ENCODE assay signal across 8 cellular contexts in the genomic region with DNA sequence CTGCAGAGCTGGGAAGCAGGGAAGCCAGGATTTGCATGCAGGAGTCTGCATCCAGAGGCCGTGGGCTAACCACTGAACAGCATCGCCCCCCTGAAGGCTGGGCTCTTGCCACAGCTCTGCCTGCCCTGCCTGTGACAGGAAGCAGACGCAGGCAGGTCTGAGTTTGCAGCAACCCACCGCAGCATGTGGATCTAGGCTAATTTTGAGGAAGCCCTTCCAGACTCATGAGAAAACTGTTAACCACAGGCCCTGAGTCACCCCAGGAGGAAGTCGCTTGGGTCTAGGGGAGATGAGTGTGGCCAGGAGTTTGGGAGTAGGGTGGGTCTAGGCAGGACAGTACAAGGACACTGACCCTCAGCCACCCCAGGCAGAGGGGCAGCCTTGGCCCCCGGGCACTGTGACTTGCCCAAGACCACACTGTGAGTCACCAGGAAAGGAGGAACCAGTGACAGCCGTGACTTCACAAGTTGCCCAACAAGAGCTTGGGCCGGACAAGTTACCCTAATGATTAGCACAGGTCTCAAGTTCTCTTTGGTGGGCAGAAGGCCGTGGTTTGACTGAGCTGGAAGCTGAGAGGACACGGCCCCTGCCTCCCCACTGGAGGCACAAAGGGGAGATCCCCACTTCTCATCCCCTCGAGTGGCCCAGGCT. TPM values are rescaled to one million over a fixed set of nuclear protein-coding genes. Genes with fewer than 3 reads are reported as not detected.
DNase-seq lines count a peak whose midpoint lies in the region; ATAC-seq, FAIRE-seq and TF ChIP-seq lines count a peak whose summit lies in the region.

No MANE protein-coding gene starts in this region.

- H2AFZ ChIP-seq in HCT116 (ENCODE audit: low read depth, low read length, poor library complexity, severe bottlenecking) = no peak overlapping the region
- H2AFZ ChIP-seq in GM12878 (ENCODE audit: control insufficient read depth, low read depth, low read length) = no peak overlapping the region

- SMC1A ChIA-PET in GM12878 (lab: Charles Lee; ENCODE audit: uncharacterized antibody, unreplicated experiment) = interaction anchor here (0.9 to 24.8 kb wide), 5 partner anchors 9 to 28 kb away, joined by 3 to 556 read pairs (median 248); a partner anchor contains a TSS

- RAD21 ChIA-PET in HCT116 (lab: Charles Lee; ENCODE audit: low non-redundant PET in 1 of 2, low total read pairs in 2 of 2, uncharacterized antibody in 2 of 2, unreplicated experiment in 2 of 2) = no interaction called here
- RAD21 ChIA-PET in GM12878 (lab: Charles Lee; ENCODE audit: unreplicated experiment) = interaction anchor here (6.2 to 17.1 kb wide), 4 partner anchors 9 to 36 kb away, joined by 54 to 462 read pairs (median 204); no protein-coding TSS in a partner anchor

- no peak for FAIRE-seq in GM12878 (lab: Jason Lieb, UNC)

- H3K9ac ChIP-seq in HCT116 (ENCODE audit: low read length) = no peak overlapping the region
- H3K9ac ChIP-seq in GM12878 (ENCODE audit: control insufficient read depth, insufficient read depth, low read length) = peak overlapping the region; percentile 97

- H3K36me3 Mint-ChIP-seq in T-helper 17 cell (ENCODE audit: low read depth) = peaks cover 13% of the 10 kb centered on the region

- peak overlapping the region; percentile 100 for H3K27ac Mint-ChIP-seq in T-helper 17 cell

- no peak overlapping the region for H3K27ac ChIP-seq in HCT116 (ENCODE audit: low read depth, low read length)
- H3K27ac ChIP-seq in GM12878 (ENCODE audit: control insufficient read depth, insufficient read depth) = peak overlapping the region; percentile 93
- peak overlapping the region; percentile 69 for H3K27ac ChIP-seq in layer of hippocampus (ENCODE audit: low read depth, low read length)

- TF ChIP-seq EP300 in GM12878 (IDR thresholded peaks at IDR 0.05; ENCODE audit: borderline replicate concordance in 1 of 2, control insufficient read depth in 1 of 2, low read depth in 2 of 2, low read length in 2 of 2) = peak in 1 of 2 experiments; percentile 59; a peak in 1 of 4 replicates

- intact Hi-C loops in HCT116 (cut with micrococcal nuclease) = no loop called here
- intact Hi-C loops in GM12878 (cut with micrococcal nuclease; ENCODE audit: unreplicated experiment) = no loop called here

- no peaks in the 10 kb centered on the region for H3K79me2 ChIP-seq in HCT116 (ENCODE audit: insufficient read depth, low read length)
- H3K79me2 ChIP-seq in GM12878 (ENCODE audit: control insufficient read depth, insufficient read depth, low read length) = peaks cover 95% of the 10 kb centered on the region

- TF ChIP-seq CTCF in HCT116 (IDR thresholded peaks at IDR 0.05 in 2 of 3, conservative IDR thresholded peaks at IDR 0.05 in 1 of 3; ENCODE audit: borderline replicate concordance in 1 of 3, insufficient read depth in 1 of 3, low read depth in 2 of 3, low read length in 2 of 3) = no peak
- no peak for TF ChIP-seq CTCF in GM12878 (IDR thresholded peaks at IDR 0.05 in 2 of 3, conservative IDR thresholded peaks at IDR 0.05 in 1 of 3; ENCODE audit: control insufficient read depth in 2 of 3, extremely low read depth in 1 of 3, insufficient read depth in 1 of 3, low read depth in 3 of 3, low read length in 3 of 3)

- H3K36me3 ChIP-seq in HCT116 (ENCODE audit: control insufficient read depth in 1 of 2, insufficient read depth in 2 of 2, low read length in 2 of 2) (no peaks in the 10 kb centered on the region), GM12878 (ENCODE audit: control insufficient read depth in 2 of 2, insufficient read depth in 2 of 2, low read length in 1 of 2) (peaks cover 1 to 6% of the 10 kb centered on the region in 2 experiments; a peak in 3 of 4 replicates)

- DNase-seq in HCT116 (ENCODE audit: low read depth, low spot score) = no peak
- peak; percentile 46 to 65 (median 47) for DNase-seq in T-helper 17 cell
- no peak for DNase-seq in GM12878 (ENCODE audit: low read depth, low spot score)
- DNase-seq in stimulated activated CD8-positive, alpha-beta memory T cell treated with anti-CD3 and anti-CD28 coated beads, Interleukin-12 subunit alpha, Interleukin-12 subunit beta, amount 100 ng/mL, for 4 hours (ENCODE audit: low read depth) = peak; percentile 55
- no peak for DNase-seq in NCI-H82 (lab: John Stamatoyannopoulos, UW)
- DNase-seq in cortex of kidney (lab: John Stamatoyannopoulos, UW) = no peak

- ATAC-seq in HCT116 (0 out of 2 replicates have a peak, but pooled peaks have one; percentile 20), T-helper 17 cell (peak; percentile 66), GM12878 (peak; percentile 16), GM18861 (IDR thresholded peaks at IDR 0.05; ENCODE audit: unreplicated experiment) (no peak)

- no TSS peak for BruUV-seq in HCT116 (replicated peaks; lab: Mats Ljungman, UMichigan)
- no TSS peak for BruUV-seq in GM12878 (replicated peaks; lab: Mats Ljungman, UMichigan)

- H3K4me3 ChIP-seq in HCT116 (replicated peaks in 1 of 2; ENCODE audit: low read depth in 1 of 2, low read length in 2 of 2) (no peak overlapping the region), GM12878 (peak overlapping the region; percentile 98)

- in situ Hi-C loops in GM12878 (cut with MboI) = loop anchor here (10.0 kb wide), 1 partner anchor 1178 kb away; a partner anchor contains a TSS

- no peak for TF ChIP-seq POLR2A in HCT116 (IDR thresholded peaks at IDR 0.05; ENCODE audit: borderline replicate concordance, extremely low read depth, insufficient read depth, insufficient read length)
- no peak; the same call in 1 of the 2 replicates for TF ChIP-seq POLR2A in GM12878 (IDR thresholded peaks at IDR 0.05; ENCODE audit: low read depth, low read length)

- POLR2A ChIA-PET in HCT116 (lab: Charles Lee) = no interaction called here
- POLR2A ChIA-PET in GM12878 (lab: Charles Lee) = interaction anchor here (1.0 to 22.5 kb wide), 8 partner anchors 4 to 38 kb away, joined by 3 to 741 read pairs (median 24); a partner anchor contains a TSS

- no peaks in the 10 kb centered on the region for H4K20me1 ChIP-seq in HCT116 (ENCODE audit: insufficient read depth)
- H4K20me1 ChIP-seq in GM12878 (ENCODE audit: control insufficient read depth, insufficient read depth) = no peaks in the 10 kb centered on the region

- peak overlapping the region; percentile 100 for H3K4me3 Mint-ChIP-seq in T-helper 17 cell

- no peak for TF ChIP-seq RAD21 in HCT116 (IDR thresholded peaks at IDR 0.05; ENCODE audit: low read depth)
- TF ChIP-seq RAD21 in GM12878 (IDR thresholded peaks at IDR 0.05; ENCODE audit: insufficient read depth, low read depth, low read length) = no peak

- no peaks in the 10 kb centered on the region for H3K27me3 Mint-ChIP-seq in T-helper 17 cell

- 1% methylated on average over 11 of the region's 11 CpGs for WGBS in GM12878 (ENCODE audit: insufficient coverage, insufficient replicate concordance, low lambda C conversion rate, missing lambda C conversion rate)

- H3K4me1 ChIP-seq in HCT116 (ENCODE audit: control insufficient read depth in 1 of 2, insufficient read depth in 2 of 2, low read length in 2 of 2) (peaks cover 0 to 27% of the 10 kb centered on the region in 2 experiments; a peak in 3 of 4 replicates), GM12878 (ENCODE audit: control insufficient read depth, insufficient read depth, low read length) (peaks cover 48% of the 10 kb centered on the region)

- H3K9me3 ChIP-seq in HCT116 (ENCODE audit: control insufficient read depth in 1 of 2, insufficient read depth in 1 of 2, low read depth in 1 of 2, low read length in 2 of 2) (no peaks in the 10 kb centered on the region), T-helper 17 cell (ENCODE audit: control insufficient read depth, low read length, poor library complexity, severe bottlenecking) (no peaks in the 10 kb centered on the region), GM12878 (replicated peaks; ENCODE audit: control insufficient read depth, insufficient read depth, low read length) (no peaks in the 10 kb centered on the region)

- H3K4me2 ChIP-seq in HCT116 (ENCODE audit: low read length) (peak overlapping the region; percentile 30; the same call in 1 of the 2 replicates), GM12878 (ENCODE audit: control insufficient read depth, insufficient read depth) (peak overlapping the region; percentile 75)

- H3K9me2 ChIP-seq in HCT116 (ENCODE audit: insufficient read depth) = no peaks in the 10 kb centered on the region

- CTCF ChIA-PET in HCT116 (lab: Charles Lee) = interaction anchor here (0.7 kb wide), 1 partner anchor 27 kb away, joined by 3 read pairs; no protein-coding TSS in a partner anchor
- CTCF ChIA-PET in GM12878 (lab: Yijun Ruan, JAX) = interaction anchor here (1.4 to 16.5 kb wide), 6 partner anchors 9 to 37 kb away, joined by 6 to 161 read pairs (median 24); no protein-coding TSS in a partner anchor

- H3K27me3 ChIP-seq in HCT116 (ENCODE audit: insufficient read depth, low read length) (no peaks in the 10 kb centered on the region), GM12878 (replicated peaks in 1 of 2; ENCODE audit: control insufficient read depth in 2 of 2, insufficient read depth in 2 of 2, low read length in 1 of 2) (no peaks in the 10 kb centered on the region), layer of hippocampus (ENCODE audit: control insufficient read depth, insufficient read depth, low read length) (no peaks in the 10 kb centered on the region)

- H3K4me1 Mint-ChIP-seq in T-helper 17 cell = peaks cover 75% of the 10 kb centered on the region

RNA-seq across cellular contexts. Expression of a gene that starts 0.9 kb away (rescaled TPM):
- total RNA-seq in HCT116 (2021; ENCODE audit: unreplicated experiment) (1.5 TPM), T-helper 17 cell (100 to 1,000 TPM; 563 to 601 TPM), GM12878 (2014; rRNA removed) (360 and 370 TPM in 2 replicates), GM12878 (2014; rRNA removed; fragmentation: Illumina TruSeq; extraction: Trizol) (423 and 431 TPM in 2 replicates), GM12878 (2021) (740 and 758 TPM in 2 replicates)
- polyA plus RNA-seq in HCT116 (2012) = 0.11 and 0.14 TPM in 2 replicates
- 345 and 349 TPM in 2 replicates for total RNA-seq in GM12878 (2013; cell fraction: nucleolus; rRNA removed)
- 582 TPM for polyA plus RNA-seq in GM12878 (2011; ENCODE audit: low read depth)
- polyA plus RNA-seq in GM12878 (2011; rRNA removed) (411 and 682 TPM in 2 replicates), GM12878 (2014; fragmentation: Illumina TruSeq; extraction: Trizol) (972 and 1,013 TPM in 2 replicates), GM12878 (2014; fragmentation: Nextera tagmentation; extraction: Ambion mirVana) (10 to 100 TPM; 24.1 to 48.8 TPM), GM12878 (2014; rRNA removed) (675 and 692 TPM in 2 replicates), GM12878 (2016; fragmentation: Nextera tagmentation; extraction: Ambion mirVana) (1,000 to 10,000 TPM in 1 of 2 experiments, 100 to 1,000 TPM in 1; 977 to 1,034 TPM)
- polyA plus RNA-seq in GM12878 (2011; cell fraction: cytosol; rRNA removed) = 985 and 1,156 TPM in 2 replicates
- polyA plus RNA-seq in GM12878 (2011; cell fraction: nucleus; rRNA removed) = 492 and 615 TPM in 2 replicates
- polyA plus RNA-seq in GM12878 (2012) = 791 and 943 TPM in 2 replicates
- polyA minus RNA-seq in GM12878 (2011; rRNA and poly(A)+ RNA removed) = 1,330 and 1,556 TPM in 2 replicates
- 364 and 402 TPM in 2 replicates for polyA minus RNA-seq in GM12878 (2011; cell fraction: cytosol; rRNA and poly(A)+ RNA removed)
- polyA minus RNA-seq in GM12878 (2011; cell fraction: nucleus; rRNA and poly(A)+ RNA removed) = 131 and 171 TPM in 2 replicates

RNA-seq across cellular contexts. Expression of a gene that starts 33.3 kb away (rescaled TPM):
- total RNA-seq in HCT116 (2021; ENCODE audit: unreplicated experiment) (0.12 TPM), T-helper 17 cell (1 to 10 TPM; 2.1 to 3.7 TPM), GM12878 (2014; rRNA removed) (0.11 and 0.27 TPM in 2 replicates), GM12878 (2014; rRNA removed; fragmentation: Illumina TruSeq; extraction: Trizol) (0.04 TPM in 1 of 2 replicates, not detected in the other), GM12878 (2021) (0.21 and 0.24 TPM in 2 replicates)
- polyA plus RNA-seq in HCT116 (2012) = 0.05 and 0.18 TPM in 2 replicates
- 0.51 and 1.9 TPM in 2 replicates for total RNA-seq in GM12878 (2013; cell fraction: nucleolus; rRNA removed)
- 0.31 TPM for polyA plus RNA-seq in GM12878 (2011; ENCODE audit: low read depth)
- polyA plus RNA-seq in GM12878 (2011; rRNA removed) (0.36 and 0.50 TPM in 2 replicates), GM12878 (2014; fragmentation: Illumina TruSeq; extraction: Trizol) (0.07 and 0.11 TPM in 2 replicates), GM12878 (2014; fragmentation: Nextera tagmentation; extraction: Ambion mirVana) (under 1 TPM in 1 of 2 experiments, not detected in 1; 0.07 TPM), GM12878 (2014; rRNA removed) (0.10 and 0.46 TPM in 2 replicates), GM12878 (2016; fragmentation: Nextera tagmentation; extraction: Ambion mirVana) (under 1 TPM; 0.09 to 0.44 TPM)
- 0.67 and 0.77 TPM in 2 replicates for polyA plus RNA-seq in GM12878 (2011; cell fraction: cytosol; rRNA removed)
- 1.5 and 2.1 TPM in 2 replicates for polyA plus RNA-seq in GM12878 (2011; cell fraction: nucleus; rRNA removed)
- polyA plus RNA-seq in GM12878 (2012) = 0.48 and 0.60 TPM in 2 replicates
- 0.22 and 0.72 TPM in 2 replicates for polyA minus RNA-seq in GM12878 (2011; rRNA and poly(A)+ RNA removed)
- not detected in 2 replicates for polyA minus RNA-seq in GM12878 (2011; cell fraction: cytosol; rRNA and poly(A)+ RNA removed)
- 0.67 and 1.3 TPM in 2 replicates for polyA minus RNA-seq in GM12878 (2011; cell fraction: nucleus; rRNA and poly(A)+ RNA removed)

Comparison
In these comparisons a context has a peak if more than half of its experiments do, and no peak if none do; other contexts are left out.
1. DNase-seq: peak in T-helper 17 cell (3 of 3) and stimulated activated CD8-positive, alpha-beta memory T cell treated with anti-CD3 and anti-CD28 coated beads, Interleukin-12 subunit alpha, Interleukin-12 subunit beta, amount 100 ng/mL, for 4 hours (single experiment); none in HCT116 (single experiment), GM12878 (single experiment), NCI-H82 (single experiment) and cortex of kidney (single experiment).
2. RNA of a gene that starts 0.9 kb away (total RNA-seq): 563 to 601 TPM in T-helper 17 cell and 345 to 758 TPM in GM12878; 1.5 TPM in HCT116 (single experiment); every median in the first group is over 100 times any median in the second.